31 cellular contexts compared by ENCODE assay signal in the genomic region with DNA sequence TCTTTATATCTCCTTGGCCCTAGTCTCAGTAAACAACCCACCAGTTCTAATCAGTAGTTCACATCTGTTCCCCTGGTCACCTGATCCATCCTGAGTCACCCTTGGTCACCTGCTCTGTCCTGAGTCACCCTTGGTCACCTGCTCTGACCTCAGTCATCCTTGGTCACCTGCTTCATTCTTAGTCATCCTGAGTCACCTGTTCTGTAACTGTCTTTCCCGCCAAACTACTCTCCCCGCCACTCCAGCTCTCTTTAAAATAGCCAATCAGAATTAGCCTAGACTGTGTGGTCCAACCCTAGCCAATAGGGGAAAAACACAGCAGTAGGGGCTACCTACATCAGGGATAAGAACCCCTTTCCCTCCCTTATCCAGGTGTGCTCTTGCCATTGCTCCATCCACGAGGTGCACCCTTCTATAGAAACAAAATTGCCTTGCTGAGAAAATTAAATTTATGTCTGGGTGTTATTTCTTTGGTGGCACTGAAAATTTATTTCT.
DNase-seq lines count a peak whose midpoint lies in the region; ATAC-seq and TF ChIP-seq lines count a peak whose summit lies in the region.
"Had no signal": no experiment of that assay in that cellular context is flagged by ENCODE, and none has a peak within 500 bp of the region (broad histone marks: within the 10 kb centered on the region; RNA-seq: fewer than 3 reads in every experiment).

No MANE protein-coding gene starts in this region.

- DNase-seq in A172 (ENCODE audit: low spot score), result peak; percentile 5
- DNase-seq in RPMI7951 (ENCODE audit: low read depth), result peak; percentile 1
- DNase-seq in esophagus muscularis mucosa (ENCODE audit: extremely low spot score), result peak; percentile 53
- no peak for DNase-seq in dorsolateral prefrontal cortex
- DNase-seq in retina, result no peak
- no peak for DNase-seq in RPMI8226
- DNase-seq: activated CD4-positive, alpha-beta T cell treated with anti-CD3 and anti-CD28 coated beads, Interleukin-2, amount 50 U/mL, for 4 hours; activated CD4-positive, CD25-positive, alpha-beta regulatory T cell; activated naive CD4-positive, alpha-beta T cell; activated naive CD8-positive, alpha-beta T cell treated with anti-CD3 and anti-CD28 coated beads, Interleukin-2, amount 50 U/mL, for 24 hours; activated T-cell treated with anti-CD3 and anti-CD28 coated beads, Interleukin-2, amount 50 U/mL, for 72 hours; CD4-positive, alpha-beta T cell; DMS 273 treated with DMSO at 0.1 percent for 48 hours; effector memory CD4-positive, alpha-beta T cell; foreskin fibroblast; heart left ventricle; naive thymus-derived CD8-positive, alpha-beta T cell; NCI-H1436 treated with DMSO at 0.1 percent for 48 hours; NCI-H2107; NCI-H345; NCI-H748 treated with DMSO at 0.1 percent for 48 hours; nucleus accumbens; psoas muscle; stimulated activated CD4-positive, alpha-beta T cell treated with anti-CD3 and anti-CD28 coated beads, Interleukin-15, amount 100 ng/mL, for 24 hours; stimulated activated CD4-positive, alpha-beta T cell treated with anti-CD3 and anti-CD28 coated beads, Interleukin-4, amount 100 ng/mL, for 4 hours had no signal

- ATAC-seq in HG03460 (IDR thresholded peaks at IDR 0.05; ENCODE audit: unreplicated experiment), result no peak
- ATAC-seq: activated naive CD8-positive, alpha-beta T cell treated with anti-CD3 and anti-CD28 coated beads, Interleukin-2, amount 50 U/mL, for 24 hours; activated T-cell treated with anti-CD3 and anti-CD28 coated beads, Interleukin-2, amount 50 U/mL, for 72 hours; heart left ventricle; naive thymus-derived CD8-positive, alpha-beta T cell; psoas muscle had no signal

- CTCF ChIA-PET in HEK293 (lab: Yijun Ruan, JAX), result no interaction called here

- H3K9me3 ChIP-seq in HEK293 (ENCODE audit: control insufficient read depth, insufficient read depth, low read depth, low read length), result no peaks in the 10 kb centered on the region
- H3K9me3 ChIP-seq in esophagus muscularis mucosa, result peaks cover 0 to 22% (median 11%) of the 10 kb centered on the region in 4 donors

- intact Hi-C loops in esophagus muscularis mucosa (cut with DNase I), result no loop called here
- intact Hi-C loops in dorsolateral prefrontal cortex (cut with DNase I), result no loop called here

- H3K4me1 ChIP-seq in HEK293 (ENCODE audit: control insufficient read depth, insufficient read depth, low read length), result no peaks in the 10 kb centered on the region
- H3K4me1 ChIP-seq in esophagus muscularis mucosa, result no peaks in the 10 kb centered on the region
- H3K4me1 ChIP-seq: heart left ventricle, psoas muscle, tibial nerve had no signal

- no peak for TF ChIP-seq CTCF in HEK293 (tag by site-specific recombination; IDR thresholded peaks at IDR 0.05)
- TF ChIP-seq CTCF in esophagus muscularis mucosa (IDR thresholded peaks at IDR 0.05), result no peak
- TF ChIP-seq CTCF in dorsolateral prefrontal cortex (IDR thresholded peaks at IDR 0.05 in 54 of 56, conservative IDR thresholded peaks at IDR 0.05 in 2 of 56; ENCODE audit: low read depth in 1 of 56, partially characterized antibody in 56 of 56), result no peak

- TF ChIP-seq POLR2A in esophagus muscularis mucosa (IDR thresholded peaks at IDR 0.05; ENCODE audit: low read depth), result no peak

- POLR2A ChIA-PET in HEK293 (lab: Yijun Ruan, JAX), result no interaction called here

- H3K27me3 ChIP-seq in esophagus muscularis mucosa (no peaks in the 10 kb centered on the region), dorsolateral prefrontal cortex (peaks cover 0 to 3% (median 0%) of the 10 kb centered on the region in 45 donors)
- H3K27me3 ChIP-seq: heart left ventricle, tibial nerve had no signal

- H3K36me3 ChIP-seq in HEK293 (ENCODE audit: control insufficient read depth in 2 of 2, insufficient read depth in 1 of 2, low read length in 2 of 2) (no peaks in the 10 kb centered on the region), esophagus muscularis mucosa (no peaks in the 10 kb centered on the region)
- H3K36me3 ChIP-seq: heart left ventricle, tibial nerve had no signal

- WGBS in esophagus muscularis mucosa, result 93% methylated on average over 3 of the region's 3 CpGs

- no peak overlapping the region for H3K4me3 ChIP-seq in HEK293 (ENCODE audit: low read depth, low read length)
- no peak overlapping the region for H3K4me3 ChIP-seq in esophagus muscularis mucosa
- H3K4me3 ChIP-seq in dorsolateral prefrontal cortex, result no peak overlapping the region
- H3K4me3 ChIP-seq: coronary artery, heart left ventricle, psoas muscle, SK-N-MC, tibial nerve had no signal

- no peak overlapping the region for H3K27ac ChIP-seq in HEK293 (ENCODE audit: extremely low read depth, low read depth, low read length)
- no peak overlapping the region for H3K27ac ChIP-seq in esophagus muscularis mucosa (replicated peaks in 1 of 4)
- H3K27ac ChIP-seq in dorsolateral prefrontal cortex, result no peak overlapping the region
- H3K27ac ChIP-seq: coronary artery, heart left ventricle, KMS-11, psoas muscle, SK-N-MC, tibial nerve had no signal

- TF ChIP-seq EP300 in esophagus muscularis mucosa (IDR thresholded peaks at IDR 0.05), result no peak

TF ChIP-seq in HEK293, 187 proteins besides CTCF, POLR2A, EP300 and RAD21 (continues in another document):
- TF ChIP-seq ZNF266 (tag by site-specific recombination; IDR thresholded peaks at IDR 0.05; ENCODE audit: low read depth) (no peak), FEZF1 (tag by site-specific recombination; IDR thresholded peaks at IDR 0.05) (no peak), SCRT2 (tag by site-specific recombination; IDR thresholded peaks at IDR 0.05) (peak; percentile 48; the same call in 1 of the 2 replicates), KLF16 (tag by site-specific recombination; IDR thresholded peaks at IDR 0.05) (no peak), ZNF623 (tag by site-specific recombination; IDR thresholded peaks at IDR 0.05) (no peak), SP7 (tag by site-specific recombination; IDR thresholded peaks at IDR 0.05) (0 out of 2 replicates have a peak, but pooled peaks have one; percentile 23), SP3 (tag by site-specific recombination; IDR thresholded peaks at IDR 0.05) (peak; percentile 58), TRIM28 (IDR thresholded peaks at IDR 0.05; ENCODE audit: borderline replicate concordance, low read length) (0 out of 2 replicates have a peak, but pooled peaks have one; percentile 10), ZNF394 (tag by site-specific recombination; IDR thresholded peaks at IDR 0.05; ENCODE audit: borderline replicate concordance) (peak; percentile 59; the same call in 1 of the 2 replicates), ZNF292 (tag by site-specific recombination; IDR thresholded peaks at IDR 0.05; ENCODE audit: borderline replicate concordance, low read depth) (no peak), ZNF624 (tag by site-specific recombination; IDR thresholded peaks at IDR 0.05) (no peak), YY1 (tag by site-specific recombination; IDR thresholded peaks at IDR 0.05) (no peak), TCF7L2 (IDR thresholded peaks at IDR 0.05; ENCODE audit: borderline replicate concordance, low read depth, low read length) (no peak), PBX3 (CRISPR knock-in tag; IDR thresholded peaks at IDR 0.05) (no peak), ZNF157 (tag by site-specific recombination; IDR thresholded peaks at IDR 0.05) (no peak), ZNF37A (tag by site-specific recombination; IDR thresholded peaks at IDR 0.05) (no peak)
- TF ChIP-seq, protein P1, sequence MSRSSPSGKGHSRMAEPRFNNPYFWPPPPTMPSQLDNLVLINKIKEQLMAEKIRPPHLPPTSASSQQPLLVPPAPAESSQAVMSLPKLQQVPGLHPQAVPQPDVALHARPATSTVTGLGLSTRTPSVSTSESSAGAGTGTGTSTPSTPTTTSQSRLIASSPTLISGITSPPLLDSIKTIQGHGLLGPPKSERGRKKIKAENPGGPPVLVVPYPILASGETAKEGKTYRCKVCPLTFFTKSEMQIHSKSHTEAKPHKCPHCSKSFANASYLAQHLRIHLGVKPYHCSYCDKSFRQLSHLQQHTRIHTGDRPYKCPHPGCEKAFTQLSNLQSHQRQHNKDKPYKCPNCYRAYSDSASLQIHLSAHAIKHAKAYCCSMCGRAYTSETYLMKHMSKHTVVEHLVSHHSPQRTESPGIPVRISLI (tag by site-specific recombination; IDR thresholded peaks at IDR 0.05), result 0 out of 2 replicates have a peak, but pooled peaks have one; percentile 20
- TF ChIP-seq, protein P2, sequence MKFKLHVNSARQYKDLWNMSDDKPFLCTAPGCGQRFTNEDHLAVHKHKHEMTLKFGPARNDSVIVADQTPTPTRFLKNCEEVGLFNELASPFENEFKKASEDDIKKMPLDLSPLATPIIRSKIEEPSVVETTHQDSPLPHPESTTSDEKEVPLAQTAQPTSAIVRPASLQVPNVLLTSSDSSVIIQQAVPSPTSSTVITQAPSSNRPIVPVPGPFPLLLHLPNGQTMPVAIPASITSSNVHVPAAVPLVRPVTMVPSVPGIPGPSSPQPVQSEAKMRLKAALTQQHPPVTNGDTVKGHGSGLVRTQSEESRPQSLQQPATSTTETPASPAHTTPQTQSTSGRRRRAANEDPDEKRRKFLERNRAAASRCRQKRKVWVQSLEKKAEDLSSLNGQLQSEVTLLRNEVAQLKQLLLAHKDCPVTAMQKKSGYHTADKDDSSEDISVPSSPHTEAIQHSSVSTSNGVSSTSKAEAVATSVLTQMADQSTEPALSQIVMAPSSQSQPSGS (tag by site-specific recombination; IDR thresholded peaks at IDR 0.05; ENCODE audit: low read depth), result no peak

Comparison
In these comparisons a context has a peak if more than half of its experiments do, and no peak if none do; other contexts are left out.
1. DNase-seq: peak in A172 (single experiment), RPMI7951 (single experiment) and esophagus muscularis mucosa (single experiment); none in dorsolateral prefrontal cortex (0 of 10), retina (single experiment) and RPMI8226 (single experiment).